29 cellular contexts compared by ENCODE assay signal in the genomic region with DNA sequence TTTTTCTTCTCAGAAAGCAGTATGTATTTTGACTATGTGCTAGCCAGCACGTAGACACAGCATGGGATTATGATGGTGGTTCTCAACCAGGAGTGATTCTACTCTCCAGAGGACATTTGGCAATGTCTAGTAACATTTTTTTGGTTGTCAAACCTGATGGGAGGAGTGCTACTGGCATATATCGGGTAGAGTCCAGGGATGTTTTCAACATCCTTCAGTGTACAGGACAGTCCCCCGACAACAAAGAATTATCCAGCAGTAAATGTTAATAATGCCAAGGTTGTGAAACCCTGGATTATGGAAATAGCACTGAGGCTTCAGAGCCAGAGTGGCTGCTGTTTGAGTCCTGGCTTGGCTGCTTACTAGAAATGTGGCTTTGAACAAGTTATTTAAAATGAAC. TPM values are rescaled to one million over a fixed set of nuclear protein-coding genes. Genes with fewer than 3 reads are reported as not detected.
"Had no signal": no experiment of that assay in that cellular context is flagged by ENCODE, and none has a peak within 500 bp of the region (broad histone marks: within the 10 kb centered on the region; RNA-seq: fewer than 3 reads in every experiment).

No MANE protein-coding gene starts in this region.

- H3K4me1 ChIP-seq: ascending aorta, SJCRH30 had no signal

- ATAC-seq: body of pancreas had no signal

- DNase-seq: activated CD4-positive, alpha-beta memory T cell treated with anti-CD3 and anti-CD28 coated beads, Interleukin-2, amount 10 ng/mL, durations not matched to agents 7 days and 5 days; activated CD4-positive, alpha-beta T cell treated with anti-CD3 and anti-CD28 coated beads, Interleukin-2, amount 10 ng/mL, durations not matched to agents 7 days and 5 days; activated CD4-positive, CD25-positive, alpha-beta regulatory T cell; activated naive CD4-positive, alpha-beta T cell treated with anti-CD3 and anti-CD28 coated beads, Interleukin-2, amount 50 U/mL, for 16 hours; activated naive CD8-positive, alpha-beta T cell treated with anti-CD3 and anti-CD28 coated beads, Interleukin-2, amount 10 ng/mL, durations not matched to agents 7 days and 5 days; activated T-cell treated with anti-CD3 and anti-CD28 coated beads for 4 hours; activated T-cell treated with anti-CD3 and anti-CD28 coated beads, Interleukin-2, amount 50 U/mL, for 48 hours; amniotic stem cell; body of pancreas; MM.1S; NCI-H1105; NCI-H1436; NCI-H1694 treated with DMSO at 0.1 percent for 48 hours; NCI-H2029 treated with DMSO at 0.1 percent for 48 hours; NCI-H345; NCI-H510A; NCI-H526 treated with DMSO at 0.1 percent for 48 hours; NCI-H82; SJCRH30; SK-N-SH; T-helper 1 cell had no signal

- H3K27me3 ChIP-seq: ascending aorta, body of pancreas, SJCRH30 had no signal

- H3K4me3 ChIP-seq: ascending aorta, body of pancreas, SJCRH30 had no signal

- FAIRE-seq: bronchial epithelial cell had no signal

- H3K9me3 ChIP-seq: ascending aorta, body of pancreas, SJCRH30, SK-N-SH had no signal

- H3K9ac ChIP-seq: KMS-11, SK-N-SH had no signal

- H3K27ac ChIP-seq: ascending aorta, body of pancreas, KMS-11, SJCRH30, VCaP had no signal

RNA-seq across cellular contexts. Expression of gene SLFN14, which starts 54.2 kb away (rescaled TPM):
- total RNA-seq: activated CD4-positive, alpha-beta memory T cell treated with anti-CD3 and anti-CD28 coated beads, Interleukin-2, amount 10 ng/mL, durations not matched to agents 7 days and 5 days; activated CD4-positive, alpha-beta T cell treated with anti-CD3 and anti-CD28 coated beads, Interleukin-2, amount 10 ng/mL, durations not matched to agents 7 days and 5 days; activated naive CD8-positive, alpha-beta T cell treated with anti-CD3 and anti-CD28 coated beads, Interleukin-2, amount 10 ng/mL, durations not matched to agents 7 days and 5 days; activated T-helper 2 cell treated with anti-CD3 and anti-CD28 coated beads, Interferon-gamma antibody, Interleukin-2, Interleukin-4, amounts not matched to agents 10 μg/mL and 5 μg/mL and 100 μg/mL, durations not matched to agents 14 hours and 24 hours and 36 hours; ascending aorta; body of pancreas; bronchial epithelial cell; OCI-LY7; RPMI7951; SJCRH30; T-helper 2 cell treated with Interferon-gamma antibody and Interleukin-4, amounts not matched to agents 100 ng/mL and 5 ng/mL, for 36 hours had no signal
- polyA plus RNA-seq: SK-N-SH had no signal
